ENCODE assay signal across 1 cellular context in genomic region chr10:119079572-119080520, GRCh38.
TF ChIP-seq lines count a peak whose summit lies in the region.

No MANE protein-coding gene starts in this region.

TF ChIP-seq in HepG2, 621 proteins besides CTCF, POLR2A, EP300 and RAD21 (continued from another document and continues in another):
- TF ChIP-seq ZNF687 (CRISPR knock-in tag; IDR thresholded peaks at IDR 0.05) (no peak), CHD2 (IDR thresholded peaks at IDR 0.05; ENCODE audit: low read depth, low read length) (peak; percentile 84), KDM5A (IDR thresholded peaks at IDR 0.05; ENCODE audit: borderline replicate concordance, low read length) (0 out of 2 replicates have a peak, but pooled peaks have one; percentile 21), ZC3H4 (CRISPR knock-in tag; IDR thresholded peaks at IDR 0.05; ENCODE audit: borderline replicate concordance) (0 out of 2 replicates have a peak, but pooled peaks have one; percentile 11), ZNF275 (CRISPR knock-in tag; IDR thresholded peaks at IDR 0.05; ENCODE audit: borderline replicate concordance) (no peak), YY1 (IDR thresholded peaks at IDR 0.05; ENCODE audit: insufficient read depth, insufficient replicate concordance, low read depth, low read length) (peak; percentile 89), NR1H2 (CRISPR knock-in tag; IDR thresholded peaks at IDR 0.05; ENCODE audit: borderline replicate concordance, low read depth) (peak; percentile 22; the same call in 1 of the 2 replicates), ZFX (CRISPR knock-in tag; IDR thresholded peaks at IDR 0.05; ENCODE audit: low read depth) (no peak), SETDB1 (CRISPR knock-in tag; IDR thresholded peaks at IDR 0.05; ENCODE audit: borderline replicate concordance) (no peak), CHCHD3 (CRISPR knock-in tag; IDR thresholded peaks at IDR 0.05) (no peak), ZNF878 (CRISPR knock-in tag; IDR thresholded peaks at IDR 0.05) (0 out of 2 replicates have a peak, but pooled peaks have one; percentile 14), ZNF337 (CRISPR knock-in tag; IDR thresholded peaks at IDR 0.05; ENCODE audit: borderline replicate concordance, low read depth) (0 out of 2 replicates have a peak, but pooled peaks have one; percentile 12), NRL (CRISPR knock-in tag; IDR thresholded peaks at IDR 0.05; ENCODE audit: borderline replicate concordance) (0 out of 2 replicates have a peak, but pooled peaks have one; percentile 24), ZNF484 (CRISPR knock-in tag; IDR thresholded peaks at IDR 0.05; ENCODE audit: borderline replicate concordance, low read depth) (no peak), ZNF34 (CRISPR knock-in tag; IDR thresholded peaks at IDR 0.05; ENCODE audit: borderline replicate concordance) (0 out of 2 replicates have a peak, but pooled peaks have one; percentile 40), ZNF580 (CRISPR knock-in tag; IDR thresholded peaks at IDR 0.05; ENCODE audit: borderline replicate concordance, low read depth) (peak; percentile 5; the same call in 1 of the 2 replicates), ZNF782 (CRISPR knock-in tag; IDR thresholded peaks at IDR 0.05; ENCODE audit: borderline replicate concordance) (0 out of 2 replicates have a peak, but pooled peaks have one; percentile 18), STAG1 (CRISPR knock-in tag; IDR thresholded peaks at IDR 0.05) (no peak), AGO2 (optimal IDR thresholded peaks at IDR 0.05; ENCODE audit: low read depth, low read length) (peak; percentile 97), RORA (CRISPR knock-in tag; IDR thresholded peaks at IDR 0.05) (no peak), TP53 (CRISPR knock-in tag; conservative IDR thresholded peaks at IDR 0.05) (no peak), FOXM1 (CRISPR knock-in tag; IDR thresholded peaks at IDR 0.05) (peak; percentile 72; the same call in 1 of the 2 replicates), LCORL (IDR thresholded peaks at IDR 0.05) (no peak), LCORL (CRISPR knock-in tag; IDR thresholded peaks at IDR 0.05) (peak; percentile 15; the same call in 1 of the 2 replicates), ZNF749 (CRISPR knock-in tag; IDR thresholded peaks at IDR 0.05; ENCODE audit: borderline replicate concordance) (peak; percentile 8; the same call in 1 of the 2 replicates), ZNF543 (CRISPR knock-in tag; IDR thresholded peaks at IDR 0.05) (no peak), ZNF234 (CRISPR knock-in tag; conservative IDR thresholded peaks at IDR 0.05) (peak; percentile 40; the same call in 1 of the 2 replicates)
- TF ChIP-seq, protein P1, sequence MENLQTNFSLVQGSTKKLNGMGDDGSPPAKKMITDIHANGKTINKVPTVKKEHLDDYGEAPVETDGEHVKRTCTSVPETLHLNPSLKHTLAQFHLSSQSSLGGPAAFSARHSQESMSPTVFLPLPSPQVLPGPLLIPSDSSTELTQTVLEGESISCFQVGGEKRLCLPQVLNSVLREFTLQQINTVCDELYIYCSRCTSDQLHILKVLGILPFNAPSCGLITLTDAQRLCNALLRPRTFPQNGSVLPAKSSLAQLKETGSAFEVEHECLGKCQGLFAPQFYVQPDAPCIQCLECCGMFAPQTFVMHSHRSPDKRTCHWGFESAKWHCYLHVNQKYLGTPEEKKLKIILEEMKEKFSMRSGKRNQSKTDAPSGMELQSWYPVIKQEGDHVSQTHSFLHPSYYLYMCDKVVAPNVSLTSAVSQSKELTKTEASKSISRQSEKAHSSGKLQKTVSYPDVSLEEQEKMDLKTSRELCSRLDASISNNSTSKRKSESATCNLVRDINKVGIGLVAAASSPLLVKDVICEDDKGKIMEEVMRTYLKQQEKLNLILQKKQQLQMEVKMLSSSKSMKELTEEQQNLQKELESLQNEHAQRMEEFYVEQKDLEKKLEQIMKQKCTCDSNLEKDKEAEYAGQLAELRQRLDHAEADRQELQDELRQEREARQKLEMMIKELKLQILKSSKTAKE (CRISPR knock-in tag; IDR thresholded peaks at IDR 0.05; ENCODE audit: borderline replicate concordance) = no peak
- TF ChIP-seq, protein P2, sequence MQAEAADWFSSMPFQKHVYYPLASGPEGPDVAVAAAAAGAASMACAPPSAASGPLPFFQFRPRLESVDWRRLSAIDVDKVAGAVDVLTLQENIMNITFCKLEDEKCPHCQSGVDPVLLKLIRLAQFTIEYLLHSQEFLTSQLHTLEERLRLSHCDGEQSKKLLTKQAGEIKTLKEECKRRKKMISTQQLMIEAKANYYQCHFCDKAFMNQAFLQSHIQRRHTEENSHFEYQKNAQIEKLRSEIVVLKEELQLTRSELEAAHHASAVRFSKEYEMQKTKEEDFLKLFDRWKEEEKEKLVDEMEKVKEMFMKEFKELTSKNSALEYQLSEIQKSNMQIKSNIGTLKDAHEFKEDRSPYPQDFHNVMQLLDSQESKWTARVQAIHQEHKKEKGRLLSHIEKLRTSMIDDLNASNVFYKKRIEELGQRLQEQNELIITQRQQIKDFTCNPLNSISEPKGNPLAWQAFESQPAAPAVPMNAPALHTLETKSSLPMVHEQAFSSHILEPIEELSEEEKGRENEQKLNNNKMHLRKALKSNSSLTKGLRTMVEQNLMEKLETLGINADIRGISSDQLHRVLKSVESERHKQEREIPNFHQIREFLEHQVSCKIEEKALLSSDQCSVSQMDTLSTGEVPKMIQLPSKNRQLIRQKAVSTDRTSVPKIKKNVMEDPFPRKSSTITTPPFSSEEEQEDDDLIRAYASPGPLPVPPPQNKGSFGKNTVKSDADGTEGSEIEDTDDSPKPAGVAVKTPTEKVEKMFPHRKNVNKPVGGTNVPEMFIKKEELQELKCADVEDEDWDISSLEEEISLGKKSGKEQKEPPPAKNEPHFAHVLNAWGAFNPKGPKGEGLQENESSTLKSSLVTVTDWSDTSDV (CRISPR knock-in tag; IDR thresholded peaks at IDR 0.05) = 0 out of 2 replicates have a peak, but pooled peaks have one; percentile 11
- TF ChIP-seq, protein P3, sequence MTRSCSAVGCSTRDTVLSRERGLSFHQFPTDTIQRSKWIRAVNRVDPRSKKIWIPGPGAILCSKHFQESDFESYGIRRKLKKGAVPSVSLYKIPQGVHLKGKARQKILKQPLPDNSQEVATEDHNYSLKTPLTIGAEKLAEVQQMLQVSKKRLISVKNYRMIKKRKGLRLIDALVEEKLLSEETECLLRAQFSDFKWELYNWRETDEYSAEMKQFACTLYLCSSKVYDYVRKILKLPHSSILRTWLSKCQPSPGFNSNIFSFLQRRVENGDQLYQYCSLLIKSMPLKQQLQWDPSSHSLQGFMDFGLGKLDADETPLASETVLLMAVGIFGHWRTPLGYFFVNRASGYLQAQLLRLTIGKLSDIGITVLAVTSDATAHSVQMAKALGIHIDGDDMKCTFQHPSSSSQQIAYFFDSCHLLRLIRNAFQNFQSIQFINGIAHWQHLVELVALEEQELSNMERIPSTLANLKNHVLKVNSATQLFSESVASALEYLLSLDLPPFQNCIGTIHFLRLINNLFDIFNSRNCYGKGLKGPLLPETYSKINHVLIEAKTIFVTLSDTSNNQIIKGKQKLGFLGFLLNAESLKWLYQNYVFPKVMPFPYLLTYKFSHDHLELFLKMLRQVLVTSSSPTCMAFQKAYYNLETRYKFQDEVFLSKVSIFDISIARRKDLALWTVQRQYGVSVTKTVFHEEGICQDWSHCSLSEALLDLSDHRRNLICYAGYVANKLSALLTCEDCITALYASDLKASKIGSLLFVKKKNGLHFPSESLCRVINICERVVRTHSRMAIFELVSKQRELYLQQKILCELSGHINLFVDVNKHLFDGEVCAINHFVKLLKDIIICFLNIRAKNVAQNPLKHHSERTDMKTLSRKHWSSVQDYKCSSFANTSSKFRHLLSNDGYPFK (CRISPR knock-in tag; IDR thresholded peaks at IDR 0.05; ENCODE audit: borderline replicate concordance) = peak; percentile 82; the same call in 1 of the 2 replicates
- TF ChIP-seq, protein P4, sequence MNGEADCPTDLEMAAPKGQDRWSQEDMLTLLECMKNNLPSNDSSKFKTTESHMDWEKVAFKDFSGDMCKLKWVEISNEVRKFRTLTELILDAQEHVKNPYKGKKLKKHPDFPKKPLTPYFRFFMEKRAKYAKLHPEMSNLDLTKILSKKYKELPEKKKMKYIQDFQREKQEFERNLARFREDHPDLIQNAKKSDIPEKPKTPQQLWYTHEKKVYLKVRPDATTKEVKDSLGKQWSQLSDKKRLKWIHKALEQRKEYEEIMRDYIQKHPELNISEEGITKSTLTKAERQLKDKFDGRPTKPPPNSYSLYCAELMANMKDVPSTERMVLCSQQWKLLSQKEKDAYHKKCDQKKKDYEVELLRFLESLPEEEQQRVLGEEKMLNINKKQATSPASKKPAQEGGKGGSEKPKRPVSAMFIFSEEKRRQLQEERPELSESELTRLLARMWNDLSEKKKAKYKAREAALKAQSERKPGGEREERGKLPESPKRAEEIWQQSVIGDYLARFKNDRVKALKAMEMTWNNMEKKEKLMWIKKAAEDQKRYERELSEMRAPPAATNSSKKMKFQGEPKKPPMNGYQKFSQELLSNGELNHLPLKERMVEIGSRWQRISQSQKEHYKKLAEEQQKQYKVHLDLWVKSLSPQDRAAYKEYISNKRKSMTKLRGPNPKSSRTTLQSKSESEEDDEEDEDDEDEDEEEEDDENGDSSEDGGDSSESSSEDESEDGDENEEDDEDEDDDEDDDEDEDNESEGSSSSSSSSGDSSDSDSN (CRISPR knock-in tag; IDR thresholded peaks at IDR 0.05) = peak; percentile 75; the same call in 1 of the 2 replicates
- TF ChIP-seq, protein P5, sequence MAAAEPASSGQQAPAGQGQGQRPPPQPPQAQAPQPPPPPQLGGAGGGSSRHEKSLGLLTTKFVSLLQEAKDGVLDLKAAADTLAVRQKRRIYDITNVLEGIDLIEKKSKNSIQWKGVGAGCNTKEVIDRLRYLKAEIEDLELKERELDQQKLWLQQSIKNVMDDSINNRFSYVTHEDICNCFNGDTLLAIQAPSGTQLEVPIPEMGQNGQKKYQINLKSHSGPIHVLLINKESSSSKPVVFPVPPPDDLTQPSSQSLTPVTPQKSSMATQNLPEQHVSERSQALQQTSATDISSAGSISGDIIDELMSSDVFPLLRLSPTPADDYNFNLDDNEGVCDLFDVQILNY (CRISPR knock-in tag; conservative IDR thresholded peaks at IDR 0.05) = peak; percentile 60; the same call in 1 of the 2 replicates
- TF ChIP-seq, protein P6, sequence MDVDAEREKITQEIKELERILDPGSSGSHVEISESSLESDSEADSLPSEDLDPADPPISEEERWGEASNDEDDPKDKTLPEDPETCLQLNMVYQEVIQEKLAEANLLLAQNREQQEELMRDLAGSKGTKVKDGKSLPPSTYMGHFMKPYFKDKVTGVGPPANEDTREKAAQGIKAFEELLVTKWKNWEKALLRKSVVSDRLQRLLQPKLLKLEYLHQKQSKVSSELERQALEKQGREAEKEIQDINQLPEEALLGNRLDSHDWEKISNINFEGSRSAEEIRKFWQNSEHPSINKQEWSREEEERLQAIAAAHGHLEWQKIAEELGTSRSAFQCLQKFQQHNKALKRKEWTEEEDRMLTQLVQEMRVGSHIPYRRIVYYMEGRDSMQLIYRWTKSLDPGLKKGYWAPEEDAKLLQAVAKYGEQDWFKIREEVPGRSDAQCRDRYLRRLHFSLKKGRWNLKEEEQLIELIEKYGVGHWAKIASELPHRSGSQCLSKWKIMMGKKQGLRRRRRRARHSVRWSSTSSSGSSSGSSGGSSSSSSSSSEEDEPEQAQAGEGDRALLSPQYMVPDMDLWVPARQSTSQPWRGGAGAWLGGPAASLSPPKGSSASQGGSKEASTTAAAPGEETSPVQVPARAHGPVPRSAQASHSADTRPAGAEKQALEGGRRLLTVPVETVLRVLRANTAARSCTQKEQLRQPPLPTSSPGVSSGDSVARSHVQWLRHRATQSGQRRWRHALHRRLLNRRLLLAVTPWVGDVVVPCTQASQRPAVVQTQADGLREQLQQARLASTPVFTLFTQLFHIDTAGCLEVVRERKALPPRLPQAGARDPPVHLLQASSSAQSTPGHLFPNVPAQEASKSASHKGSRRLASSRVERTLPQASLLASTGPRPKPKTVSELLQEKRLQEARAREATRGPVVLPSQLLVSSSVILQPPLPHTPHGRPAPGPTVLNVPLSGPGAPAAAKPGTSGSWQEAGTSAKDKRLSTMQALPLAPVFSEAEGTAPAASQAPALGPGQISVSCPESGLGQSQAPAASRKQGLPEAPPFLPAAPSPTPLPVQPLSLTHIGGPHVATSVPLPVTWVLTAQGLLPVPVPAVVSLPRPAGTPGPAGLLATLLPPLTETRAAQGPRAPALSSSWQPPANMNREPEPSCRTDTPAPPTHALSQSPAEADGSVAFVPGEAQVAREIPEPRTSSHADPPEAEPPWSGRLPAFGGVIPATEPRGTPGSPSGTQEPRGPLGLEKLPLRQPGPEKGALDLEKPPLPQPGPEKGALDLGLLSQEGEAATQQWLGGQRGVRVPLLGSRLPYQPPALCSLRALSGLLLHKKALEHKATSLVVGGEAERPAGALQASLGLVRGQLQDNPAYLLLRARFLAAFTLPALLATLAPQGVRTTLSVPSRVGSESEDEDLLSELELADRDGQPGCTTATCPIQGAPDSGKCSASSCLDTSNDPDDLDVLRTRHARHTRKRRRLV (CRISPR knock-in tag; IDR thresholded peaks at IDR 0.05) = 0 out of 2 replicates have a peak, but pooled peaks have one; percentile 37
